In the genomic region with DNA sequence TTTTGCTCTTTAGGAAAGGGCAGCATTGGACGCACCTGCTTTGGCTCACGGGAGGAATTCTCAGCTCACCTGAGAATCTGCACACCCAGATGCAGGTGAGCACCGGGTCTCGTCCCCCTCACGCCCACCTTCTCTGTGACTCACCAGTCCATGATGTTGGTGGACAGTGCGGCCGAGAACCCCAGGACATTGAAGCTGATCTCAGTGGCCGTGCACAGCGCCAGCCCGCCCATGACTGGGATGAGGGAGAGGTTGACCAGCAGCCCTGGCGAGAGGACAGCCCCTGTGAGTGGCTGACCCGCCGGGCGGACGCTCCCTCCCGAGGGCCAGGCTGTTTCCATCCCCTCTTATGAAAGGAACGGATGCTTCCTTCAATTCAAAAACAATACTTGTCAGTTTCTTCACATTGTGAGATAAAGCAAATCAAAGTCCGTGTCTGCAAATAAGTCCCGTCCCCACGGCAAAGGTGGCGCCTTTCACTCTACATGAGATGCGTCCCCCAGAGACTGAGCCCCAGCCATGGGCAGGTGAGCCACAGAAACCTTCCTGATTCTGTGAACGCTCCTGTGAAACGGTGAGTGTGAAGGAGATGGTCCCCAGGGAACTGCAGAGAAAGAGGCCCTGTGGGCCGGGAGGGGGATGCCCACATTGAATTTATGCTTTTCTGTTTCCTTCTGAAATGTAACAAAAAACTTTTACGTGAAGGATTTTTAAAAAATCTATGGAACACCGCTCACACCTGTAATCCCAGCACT, we compare ENCODE assay signal across 14 cellular contexts.
"Had no signal": no experiment of that assay in that cellular context is flagged by ENCODE, and none has a peak within 500 bp of the region (broad histone marks: within the 10 kb centered on the region; RNA-seq: fewer than 3 reads in every experiment).

No MANE protein-coding gene starts in this region.

- H3K27ac Mint-ChIP-seq: activated CD4-positive, alpha-beta T cell treated with anti-CD3 and anti-CD28 coated beads, Interleukin-2, amount 10 ng/mL, durations not matched to agents 24 days and 14 days; activated CD8-positive, alpha-beta memory T cell treated with anti-CD3 and anti-CD28 coated beads, Interleukin-2, amount 10 ng/mL, durations not matched to agents 7 days and 5 days; activated naive CD8-positive, alpha-beta T cell treated with anti-CD3 and anti-CD28 coated beads for 36 hours; stimulated activated naive B cell treated with anti-CD40 and anti-IgM and Interleukin-4, amounts not matched to agents 10 μg/mL and 1 μg/mL and 100 μg/mL, for 72 hours; T-helper 17 cell; WTC11 had no signal

- H3K4me3 ChIP-seq: dorsolateral prefrontal cortex, pancreas, suprapubic skin, upper lobe of left lung had no signal

- H3K9me3 ChIP-seq: pancreas, suprapubic skin, upper lobe of left lung had no signal

- H3K9me3 Mint-ChIP-seq: activated CD4-positive, alpha-beta T cell treated with anti-CD3 and anti-CD28 coated beads, Interleukin-2, amount 10 ng/mL, durations not matched to agents 24 days and 14 days; activated naive CD8-positive, alpha-beta T cell treated with anti-CD3 and anti-CD28 coated beads for 36 hours; activated T-cell treated with anti-CD3 and anti-CD28 coated beads, Interleukin-2, amount 50 U/mL, for 4 hours; neural crest cell; stimulated activated naive B cell treated with anti-CD40 and anti-IgM and Interleukin-4, amounts not matched to agents 10 μg/mL and 1 μg/mL and 100 μg/mL, for 72 hours; WTC11 had no signal

- H3K27ac ChIP-seq: dorsolateral prefrontal cortex, pancreas, suprapubic skin, upper lobe of left lung had no signal

- H3K4me1 Mint-ChIP-seq: neural crest cell, WTC11 had no signal

- H3K4me1 ChIP-seq: pancreas, suprapubic skin, upper lobe of left lung had no signal

- FAIRE-seq: pancreas had no signal

- H3K4me3 Mint-ChIP-seq: activated CD4-positive, alpha-beta T cell treated with anti-CD3 and anti-CD28 coated beads, Interleukin-2, amount 10 ng/mL, durations not matched to agents 24 days and 14 days; activated CD8-positive, alpha-beta memory T cell treated with anti-CD3 and anti-CD28 coated beads, Interleukin-2, amount 10 ng/mL, durations not matched to agents 7 days and 5 days; activated naive CD8-positive, alpha-beta T cell treated with anti-CD3 and anti-CD28 coated beads for 36 hours; activated T-cell treated with anti-CD3 and anti-CD28 coated beads, Interleukin-2, amount 50 U/mL, for 4 hours; neural crest cell; stimulated activated naive B cell treated with anti-CD40 and anti-IgM and Interleukin-4, amounts not matched to agents 10 μg/mL and 1 μg/mL and 100 μg/mL, for 72 hours; T-helper 17 cell; WTC11 had no signal

- H3K27me3 ChIP-seq: dorsolateral prefrontal cortex, pancreas, suprapubic skin, upper lobe of left lung had no signal

- H3K27me3 Mint-ChIP-seq: activated CD4-positive, alpha-beta T cell treated with anti-CD3 and anti-CD28 coated beads, Interleukin-2, amount 10 ng/mL, durations not matched to agents 24 days and 14 days; activated CD8-positive, alpha-beta memory T cell treated with anti-CD3 and anti-CD28 coated beads, Interleukin-2, amount 10 ng/mL, durations not matched to agents 7 days and 5 days; activated naive CD8-positive, alpha-beta T cell treated with anti-CD3 and anti-CD28 coated beads for 36 hours; stimulated activated naive B cell treated with anti-CD40 and anti-IgM and Interleukin-4, amounts not matched to agents 10 μg/mL and 1 μg/mL and 100 μg/mL, for 72 hours; T-helper 17 cell had no signal

- DNase-seq: activated CD4-positive, alpha-beta T cell treated with anti-CD3 and anti-CD28 coated beads, Interleukin-2, amount 10 ng/mL, durations not matched to agents 24 days and 14 days; activated CD8-positive, alpha-beta memory T cell treated with anti-CD3 and anti-CD28 coated beads, Interleukin-2, amount 10 ng/mL, durations not matched to agents 7 days and 5 days; activated naive CD8-positive, alpha-beta T cell treated with anti-CD3 and anti-CD28 coated beads for 36 hours; activated T-cell treated with anti-CD3 and anti-CD28 coated beads, Interleukin-2, amount 50 U/mL, for 4 hours; retina; stimulated activated CD4-positive, alpha-beta T cell treated with anti-CD3 and anti-CD28 coated beads, Interleukin-2, amount 100 ng/mL, for 24 hours; stimulated activated naive B cell treated with anti-CD40 and anti-IgM and Interleukin-4, amounts not matched to agents 10 μg/mL and 1 μg/mL and 100 μg/mL, for 72 hours; T-helper 17 cell; upper lobe of left lung had no signal

- ATAC-seq: activated CD8-positive, alpha-beta memory T cell treated with anti-CD3 and anti-CD28 coated beads, Interleukin-2, amount 10 ng/mL, durations not matched to agents 7 days and 5 days; activated T-cell treated with anti-CD3 and anti-CD28 coated beads, Interleukin-2, amount 50 U/mL, for 4 hours; pancreas; stimulated activated naive B cell treated with anti-CD40 and anti-IgM and Interleukin-4, amounts not matched to agents 10 μg/mL and 1 μg/mL and 100 μg/mL, for 72 hours; T-helper 17 cell; WTC11 had no signal
